Comparison of ENCODE assay signal across 14 cellular contexts in genomic region chr17:73013816-73014663, GRCh38.
DNase-seq lines count a peak whose midpoint lies in the region; ATAC-seq and TF ChIP-seq lines count a peak whose summit lies in the region.
"Had no signal": no experiment of that assay in that cellular context is flagged by ENCODE, and none has a peak within 500 bp of the region (broad histone marks: within the 10 kb centered on the region; RNA-seq: fewer than 3 reads in every experiment).

No MANE protein-coding gene starts in this region.

- no peak overlapping the region for H3K4me3 Mint-ChIP-seq in activated T-helper 2 cell treated with anti-CD3 and anti-CD28 coated beads, Interferon-gamma antibody, Interleukin-2, Interleukin-4, amounts not matched to agents 10 μg/mL and 5 μg/mL and 100 μg/mL, durations not matched to agents 14 hours and 24 hours and 36 hours (ENCODE audit: low read depth)
- H3K4me3 Mint-ChIP-seq: activated T-helper 17 cell treated with anti-CD3 and anti-CD28 coated beads, Interleukin-2, amount 50 U/mL, for 72 hours had no signal

- H3K27me3 Mint-ChIP-seq in activated T-helper 2 cell treated with anti-CD3 and anti-CD28 coated beads, Interferon-gamma antibody, Interleukin-2, Interleukin-4, amounts not matched to agents 10 μg/mL and 5 μg/mL and 100 μg/mL, durations not matched to agents 14 hours and 24 hours and 36 hours (ENCODE audit: low read depth): no peaks in the 10 kb centered on the region
- H3K27me3 Mint-ChIP-seq: activated T-helper 17 cell treated with anti-CD3 and anti-CD28 coated beads, Interleukin-2, amount 50 U/mL, for 72 hours had no signal

- intact Hi-C loops in sciatic nerve (cut with DNase I): no loop called here
- intact Hi-C loops in activated T-helper 2 cell treated with anti-CD3 and anti-CD28 coated beads, Interferon-gamma antibody, Interleukin-2, Interleukin-4, amounts not matched to agents 10 μg/mL and 5 μg/mL and 100 μg/mL, durations not matched to agents 14 hours and 24 hours and 36 hours (cut with micrococcal nuclease): no loop called here

- TF ChIP-seq CTCF in astrocyte of the spinal cord (IDR thresholded peaks at IDR 0.05; ENCODE audit: low read depth, low read length): no peak

- in situ Hi-C loops in astrocyte of the spinal cord (cut with HindIII; ENCODE audit: low sequenced_read_pairs): no loop called here

- H3K9me3 Mint-ChIP-seq in activated T-helper 2 cell treated with anti-CD3 and anti-CD28 coated beads, Interferon-gamma antibody, Interleukin-2, Interleukin-4, amounts not matched to agents 10 μg/mL and 5 μg/mL and 100 μg/mL, durations not matched to agents 14 hours and 24 hours and 36 hours: peaks cover 15% of the 10 kb centered on the region

- H3K4me1 Mint-ChIP-seq in activated T-helper 2 cell treated with anti-CD3 and anti-CD28 coated beads, Interferon-gamma antibody, Interleukin-2, Interleukin-4, amounts not matched to agents 10 μg/mL and 5 μg/mL and 100 μg/mL, durations not matched to agents 14 hours and 24 hours and 36 hours (ENCODE audit: low read depth): peaks cover 11% of the 10 kb centered on the region

- no peak overlapping the region for H3K4me3 ChIP-seq in astrocyte of the spinal cord (ENCODE audit: low read depth, low read length)
- H3K4me3 ChIP-seq: upper lobe of left lung had no signal

- peaks cover 6% of the 10 kb centered on the region for H3K36me3 Mint-ChIP-seq in activated T-helper 2 cell treated with anti-CD3 and anti-CD28 coated beads, Interferon-gamma antibody, Interleukin-2, Interleukin-4, amounts not matched to agents 10 μg/mL and 5 μg/mL and 100 μg/mL, durations not matched to agents 14 hours and 24 hours and 36 hours (ENCODE audit: low read depth)

- H3K27ac Mint-ChIP-seq in activated T-helper 2 cell treated with anti-CD3 and anti-CD28 coated beads, Interferon-gamma antibody, Interleukin-2, Interleukin-4, amounts not matched to agents 10 μg/mL and 5 μg/mL and 100 μg/mL, durations not matched to agents 14 hours and 24 hours and 36 hours: no peak overlapping the region
- H3K27ac Mint-ChIP-seq: activated T-helper 17 cell treated with anti-CD3 and anti-CD28 coated beads, Interleukin-2, amount 50 U/mL, for 72 hours had no signal

- DNase-seq in NCI-H2081 (lab: John Stamatoyannopoulos, UW): peak; percentile 18 to 36
- no peak for DNase-seq in NCI-H2081 treated with DMSO at 0.1 percent for 48 hours (lab: John Stamatoyannopoulos, UW)
- DNase-seq in NAMALWA (ENCODE audit: low spot score): peak; percentile 22
- DNase-seq in astrocyte of the spinal cord (ENCODE audit: low read depth, low spot score): peak; percentile 87
- no peak for DNase-seq in sciatic nerve (ENCODE audit: low spot score)
- DNase-seq in NCI-H526 (lab: John Stamatoyannopoulos, UW): no peak
- no peak for DNase-seq in activated T-helper 2 cell treated with anti-CD3 and anti-CD28 coated beads, Interferon-gamma antibody, Interleukin-2, Interleukin-4, amounts not matched to agents 10 μg/mL and 5 μg/mL and 100 μg/mL, durations not matched to agents 14 hours and 24 hours and 36 hours (ENCODE audit: low spot score)
- DNase-seq: H7, hippocampal formation, midbrain, MM.1S, upper lobe of left lung had no signal

- peak; percentile 82 for ATAC-seq in sciatic nerve
- no peak for ATAC-seq in HG02840 (IDR thresholded peaks at IDR 0.05; ENCODE audit: low FRiP score, unreplicated experiment)
- ATAC-seq: activated T-helper 17 cell treated with anti-CD3 and anti-CD28 coated beads, Interleukin-2, amount 50 U/mL, for 72 hours had no signal

Comparison
In these comparisons a context has a peak if more than half of its experiments do, and no peak if none do; other contexts are left out.
1. DNase-seq: peak in NCI-H2081 (2 of 2), NAMALWA (single experiment) and astrocyte of the spinal cord (single experiment); none in NCI-H2081 treated with DMSO at 0.1 percent for 48 hours (single experiment), sciatic nerve (single experiment), NCI-H526 (0 of 2) and activated T-helper 2 cell treated with anti-CD3 and anti-CD28 coated beads, Interferon-gamma antibody, Interleukin-2, Interleukin-4, amounts not matched to agents 10 μg/mL and 5 μg/mL and 100 μg/mL, durations not matched to agents 14 hours and 24 hours and 36 hours (single experiment).